Comparison of ENCODE assay signal across 9 cellular contexts in the genomic region with DNA sequence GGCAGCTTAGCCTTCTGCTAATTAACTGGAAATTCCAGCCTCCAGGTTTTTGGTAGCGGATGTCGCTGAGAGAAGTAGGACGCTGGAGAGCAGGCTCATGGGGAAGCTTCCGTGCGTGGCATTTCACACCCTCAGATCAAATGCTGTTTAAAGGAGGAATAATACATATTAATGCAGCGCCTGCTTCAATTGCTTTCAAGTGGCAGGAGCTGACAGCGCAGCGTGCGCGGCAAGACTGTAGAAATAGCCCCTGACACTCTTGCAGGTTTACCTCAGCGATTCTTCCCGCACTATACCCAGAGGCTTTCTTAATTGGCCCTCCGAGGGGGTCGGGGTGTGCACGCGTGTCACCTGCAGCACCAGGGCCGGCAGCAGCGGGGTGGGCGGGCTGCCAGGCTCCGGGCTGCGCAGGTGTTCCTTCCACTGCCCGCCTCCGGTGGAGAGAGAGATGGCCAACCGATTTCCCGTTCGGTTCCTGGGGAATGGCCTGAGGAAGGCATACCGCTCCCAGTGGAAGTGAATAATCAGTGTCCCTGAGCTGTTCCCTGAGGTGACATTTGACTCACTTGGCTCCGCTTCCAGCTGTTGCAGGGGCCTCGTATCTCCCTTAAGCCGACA.
DNase-seq lines count a peak whose midpoint lies in the region; ATAC-seq and TF ChIP-seq lines count a peak whose summit lies in the region.
"Had no signal": no experiment of that assay in that cellular context is flagged by ENCODE, and none has a peak within 500 bp of the region (broad histone marks: within the 10 kb centered on the region; RNA-seq: fewer than 3 reads in every experiment).

No MANE protein-coding gene starts in this region.

- no peak overlapping the region for H3K4me3 ChIP-seq in ascending aorta
- H3K4me3 ChIP-seq: skin epidermis had no signal

- ATAC-seq in HG03045 (IDR thresholded peaks at IDR 0.05; ENCODE audit: unreplicated experiment), result no peak

- intact Hi-C loops in ascending aorta (cut with DNase I), result no loop called here

- H3K9me3 ChIP-seq in ascending aorta, result no peaks in the 10 kb centered on the region

- H3K27me3 ChIP-seq in ascending aorta, result no peaks in the 10 kb centered on the region

- H3K27me3 Mint-ChIP-seq in chondrocyte (ENCODE audit: low read depth), result no peaks in the 10 kb centered on the region

- no peaks in the 10 kb centered on the region for H3K4me1 Mint-ChIP-seq in chondrocyte (ENCODE audit: low read depth)

- no peak overlapping the region for H3K4me3 Mint-ChIP-seq in chondrocyte (ENCODE audit: unreplicated experiment)

- H3K27ac Mint-ChIP-seq in chondrocyte (ENCODE audit: unreplicated experiment), result no peak overlapping the region

- H3K9me3 Mint-ChIP-seq in chondrocyte (ENCODE audit: low read depth), result peaks cover 3% of the 10 kb centered on the region

- no peaks in the 10 kb centered on the region for H3K4me1 ChIP-seq in ascending aorta

- TF ChIP-seq CTCF in ascending aorta (IDR thresholded peaks at IDR 0.05) (no peak), chondrocyte (IDR thresholded peaks at IDR 0.05) (no peak)

- no peaks in the 10 kb centered on the region for H3K36me3 ChIP-seq in ascending aorta

- DNase-seq in Daoy (ENCODE audit: low read depth) (peak; percentile 9), NCI-H2227 treated with DMSO at 0.1 percent for 48 hours (lab: John Stamatoyannopoulos, UW) (peak; percentile 29), glomerular visceral epithelial cell (ENCODE audit: extremely low spot score) (peak; percentile 13), putamen (ENCODE audit: low spot score) (peak; percentile 50), ascending aorta (ENCODE audit: low spot score in 2 of 2) (no peak), CD1c-positive myeloid dendritic cell (ENCODE audit: extremely low spot score) (no peak), chondrocyte (ENCODE audit: low spot score) (no peak)

- no peaks in the 10 kb centered on the region for H3K36me3 Mint-ChIP-seq in chondrocyte (ENCODE audit: low read depth)

- H3K27ac ChIP-seq in ascending aorta, result no peak overlapping the region
- H3K27ac ChIP-seq: skin epidermis had no signal

Comparison
In these comparisons a context has a peak if more than half of its experiments do, and no peak if none do; other contexts are left out.
1. DNase-seq: peak in Daoy (single experiment), NCI-H2227 treated with DMSO at 0.1 percent for 48 hours (single experiment), glomerular visceral epithelial cell (single experiment) and putamen (single experiment); none in ascending aorta (0 of 2), CD1c-positive myeloid dendritic cell (single experiment) and chondrocyte (single experiment).